Comparison of ENCODE assay signal across 13 cellular contexts in the genomic region with DNA sequence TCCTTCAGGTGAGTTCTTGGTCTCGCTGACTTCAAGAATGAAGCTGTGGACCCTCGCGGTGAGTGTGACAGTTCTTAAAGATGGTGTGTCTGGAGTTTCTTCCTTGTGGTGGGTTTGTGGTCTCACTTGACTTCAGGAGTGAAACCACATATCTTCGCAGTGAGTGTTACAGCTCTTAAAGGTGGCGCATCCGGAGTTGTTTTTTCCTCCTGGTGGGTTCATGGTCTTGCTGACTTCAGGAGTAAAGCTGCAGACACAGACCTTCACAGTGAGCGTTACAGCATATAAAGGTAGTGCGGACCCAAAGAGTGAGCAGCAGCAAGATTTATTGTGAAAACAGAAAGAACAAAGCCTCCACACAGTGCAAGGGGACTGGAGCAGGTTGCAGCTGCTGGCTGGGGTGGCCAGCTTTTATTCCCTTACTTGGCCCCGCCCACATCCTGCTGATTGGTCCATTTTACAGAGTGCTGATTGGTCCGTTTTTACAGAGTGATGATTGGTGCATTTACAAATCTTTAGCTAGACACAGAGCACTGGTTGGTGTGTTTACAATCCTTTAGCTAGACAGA. TPM values are rescaled to one million over a fixed set of nuclear protein-coding genes. Genes with fewer than 3 reads are reported as not detected.
A peak's percentile ranks its signal among the peaks of the same experiment; 100 is the strongest.
DNase-seq lines count a peak whose midpoint lies in the region; ATAC-seq and TF ChIP-seq lines count a peak whose summit lies in the region.
"Not testable (repeated sequence)": the region's sequence is repeated elsewhere in the genome, so short reads cannot be mapped to it uniquely, and the experiment has no call there.
"Had no signal": no experiment of that assay in that cellular context is flagged by ENCODE, and none has a peak within 500 bp of the region (broad histone marks: within the 10 kb centered on the region; RNA-seq: fewer than 3 reads in every experiment).

No MANE protein-coding gene starts in this region.

- ATAC-seq in activated CD4-positive, alpha-beta T cell treated with anti-CD3 and anti-CD28 coated beads for 36 hours, result peak; percentile 64

- not testable (repeated sequence) for H3K9ac ChIP-seq in mesenchymal stem cell (ENCODE audit: low read length)

- H2BK5ac ChIP-seq in mesenchymal stem cell (ENCODE audit: low read depth, low read length, poor library complexity, severe bottlenecking), result not testable (repeated sequence)

- not testable (repeated sequence) for H2BK15ac ChIP-seq in mesenchymal stem cell (ENCODE audit: low read depth, poor library complexity, severe bottlenecking)

- not testable (repeated sequence) for TF ChIP-seq CTCF in GM12865 (IDR thresholded peaks at IDR 0.05; ENCODE audit: insufficient read depth, low read depth, low read length, missing control alignments); type B pancreatic cell (conservative IDR thresholded peaks at IDR 0.05)

- CTCF ChIA-PET in activated CD4-positive, alpha-beta T cell treated with anti-CD3 and anti-CD28 coated beads for 36 hours (lab: Charles Lee), result interaction anchor here (0.9 to 3.0 kb wide), 6 partner anchors 9 to 212 kb away, joined by 3 to 21 read pairs (median 6); a partner anchor contains a TSS

- peak overlapping the region; percentile 25 for H2AK5ac ChIP-seq in mesenchymal stem cell (ENCODE audit: low read length, severe bottlenecking)

- intact Hi-C loops in activated CD4-positive, alpha-beta T cell treated with anti-CD3 and anti-CD28 coated beads for 36 hours (cut with DNase I, micrococcal nuclease), result loop anchor here (1.0 to 10.0 kb wide), 5 partner anchors 9 to 573 kb away; a partner anchor contains a TSS

- not testable (repeated sequence) for H3K27me3 Mint-ChIP-seq in activated CD4-positive, alpha-beta T cell treated with anti-CD3 and anti-CD28 coated beads for 36 hours; activated naive CD4-positive, alpha-beta T cell treated with anti-CD3 and anti-CD28 coated beads, Interleukin-2, amount 50 U/mL, for 24 hours; type B pancreatic cell

- not testable (repeated sequence) for H3K9me3 Mint-ChIP-seq in activated CD4-positive, alpha-beta T cell treated with anti-CD3 and anti-CD28 coated beads for 36 hours (ENCODE audit: low read depth); activated naive CD4-positive, alpha-beta T cell treated with anti-CD3 and anti-CD28 coated beads, Interleukin-2, amount 50 U/mL, for 24 hours; type B pancreatic cell

- not testable (repeated sequence) for H3K9me3 ChIP-seq in mesenchymal stem cell (ENCODE audit: control insufficient read depth, low read length)

- H3K4ac ChIP-seq in mesenchymal stem cell (ENCODE audit: low read depth in 1 of 2, low read length in 2 of 2), result peak overlapping the region in 1 of 2 experiments; percentile 13

- H3K4me3 ChIP-seq in GM12865 (ENCODE audit: low read depth, low read length); mesenchymal stem cell (ENCODE audit: insufficient read depth in 1 of 2, low read depth in 1 of 2, low read length in 2 of 2): not testable (repeated sequence)

- H3K14ac ChIP-seq in mesenchymal stem cell (ENCODE audit: low read length in 2 of 2), result not testable (repeated sequence)

- WGBS in mesenchymal stem cell, result 96% methylated on average over 9 of the region's 10 CpGs

- peak overlapping the region; percentile 46 to 68 for H3K18ac ChIP-seq in mesenchymal stem cell (ENCODE audit: low read depth in 1 of 2, low read length in 2 of 2)

- H3K36me3 Mint-ChIP-seq in activated CD4-positive, alpha-beta T cell treated with anti-CD3 and anti-CD28 coated beads for 36 hours (ENCODE audit: low read depth); activated naive CD4-positive, alpha-beta T cell treated with anti-CD3 and anti-CD28 coated beads, Interleukin-2, amount 50 U/mL, for 24 hours; type B pancreatic cell: not testable (repeated sequence)

- H2AFZ ChIP-seq in mesenchymal stem cell (ENCODE audit: low read depth, low read length), result not testable (repeated sequence)

- POLR2A ChIA-PET in activated CD4-positive, alpha-beta T cell treated with anti-CD3 and anti-CD28 coated beads for 36 hours (lab: Charles Lee), result interaction anchor here (0.8 to 1.2 kb wide), 5 partner anchors 10 to 571 kb away, joined by 3 to 6 read pairs (median 3); a partner anchor contains a TSS

- not testable (repeated sequence) for H3K4me2 ChIP-seq in mesenchymal stem cell (ENCODE audit: low read length, poor library complexity, severe bottlenecking)

- H3K36me3 ChIP-seq in mesenchymal stem cell (ENCODE audit: control insufficient read depth in 1 of 2, insufficient read depth in 2 of 2, low read depth in 1 of 2, low read length in 2 of 2), result not testable (repeated sequence)

- not testable (repeated sequence) for H3K79me1 ChIP-seq in mesenchymal stem cell (replicated peaks; ENCODE audit: low read length, poor library complexity, severe bottlenecking)

- not testable (repeated sequence) for H2BK120ac ChIP-seq in mesenchymal stem cell (ENCODE audit: low read depth, low read length)

- H3K27me3 ChIP-seq in mesenchymal stem cell (ENCODE audit: control insufficient read depth in 1 of 2, insufficient read depth in 1 of 2, low read length in 2 of 2), result not testable (repeated sequence)

- H3K4me1 Mint-ChIP-seq in activated CD4-positive, alpha-beta T cell treated with anti-CD3 and anti-CD28 coated beads for 36 hours, result peaks cover 60% of the 10 kb centered on the region
- H3K4me1 Mint-ChIP-seq in activated naive CD4-positive, alpha-beta T cell treated with anti-CD3 and anti-CD28 coated beads, Interleukin-2, amount 50 U/mL, for 24 hours, result peaks cover 74% of the 10 kb centered on the region
- peaks cover 44% of the 10 kb centered on the region for H3K4me1 Mint-ChIP-seq in type B pancreatic cell (ENCODE audit: unreplicated experiment)

- H3K4me1 ChIP-seq in mesenchymal stem cell (ENCODE audit: control insufficient read depth, insufficient read depth, low read depth, low read length), result peaks cover 13% of the 10 kb centered on the region

- H3K4me3 Mint-ChIP-seq in activated CD4-positive, alpha-beta T cell treated with anti-CD3 and anti-CD28 coated beads for 36 hours, result peak overlapping the region; percentile 30
- peak overlapping the region; percentile 72 for H3K4me3 Mint-ChIP-seq in activated naive CD4-positive, alpha-beta T cell treated with anti-CD3 and anti-CD28 coated beads, Interleukin-2, amount 50 U/mL, for 24 hours
- H3K4me3 Mint-ChIP-seq in type B pancreatic cell, result not testable (repeated sequence)

- peak overlapping the region; percentile 75 for H3K27ac Mint-ChIP-seq in activated CD4-positive, alpha-beta T cell treated with anti-CD3 and anti-CD28 coated beads for 36 hours
- H3K27ac Mint-ChIP-seq in activated naive CD4-positive, alpha-beta T cell treated with anti-CD3 and anti-CD28 coated beads, Interleukin-2, amount 50 U/mL, for 24 hours, result not testable (repeated sequence)
- peak overlapping the region; percentile 11 for H3K27ac Mint-ChIP-seq in type B pancreatic cell

- H3K27ac ChIP-seq in mesenchymal stem cell (ENCODE audit: low read length, poor library complexity, severe bottlenecking), result not testable (repeated sequence)

- H2BK12ac ChIP-seq in mesenchymal stem cell (ENCODE audit: low read length in 2 of 2), result peak overlapping the region; percentile 41 to 74

- H3K23ac ChIP-seq in mesenchymal stem cell (ENCODE audit: low read length in 2 of 2), result not testable (repeated sequence)

- peak overlapping the region; percentile 69 for H4K8ac ChIP-seq in mesenchymal stem cell (ENCODE audit: low read length)

- not testable (repeated sequence) for H4K91ac ChIP-seq in mesenchymal stem cell (ENCODE audit: low read length)

- DNase-seq in GM12865 (ENCODE audit: low read depth), result peak; percentile 84
- peak; percentile 71 for DNase-seq in NK-92 treated with Interleukin-12 subunit alpha and Interleukin-12 subunit beta, amount 100 ng/mL, for 24 hours (lab: John Stamatoyannopoulos, UW)
- peak; percentile 75 for DNase-seq in activated CD4-positive, alpha-beta T cell treated with anti-CD3 and anti-CD28 coated beads for 36 hours
- peak; percentile 64 for DNase-seq in activated T-cell treated with anti-CD3 and anti-CD28 coated beads, Interleukin-2, amount 50 U/mL, for 1 hour
- DNase-seq in mesenchymal stem cell; type B pancreatic cell (ENCODE audit: extremely low spot score, unreplicated experiment): not testable (repeated sequence)
- DNase-seq in stimulated activated CD4-positive, alpha-beta T cell treated with anti-CD3 and anti-CD28 coated beads, TNF-alpha, amount 100 ng/mL, for 4 hours (ENCODE audit: low read depth in 3 of 3), result peak in 2 of 3 experiments; percentile 13 to 27

RNA-seq across cellular contexts. Expression of a gene that starts 8.9 kb away (rescaled TPM):
- total RNA-seq in activated CD4-positive, alpha-beta T cell treated with anti-CD3 and anti-CD28 coated beads for 36 hours, result 10 to 100 TPM; 13.3 to 13.9 TPM
- polyA plus RNA-seq in mesenchymal stem cell (2013, experiment 1 of 2), result 28.3 TPM
- 29.1 TPM for polyA plus RNA-seq in mesenchymal stem cell (2013, experiment 2 of 2)
- 57.7 and 70.2 TPM in 2 replicates for total RNA-seq in type B pancreatic cell (ENCODE audit: low replicate concordance)

RNA-seq across cellular contexts. Expression of a gene that starts 48.8 kb away (rescaled TPM):
- total RNA-seq in activated CD4-positive, alpha-beta T cell treated with anti-CD3 and anti-CD28 coated beads for 36 hours, result not detected
- not detected for polyA plus RNA-seq in mesenchymal stem cell (2013, experiment 1 of 2)
- polyA plus RNA-seq in mesenchymal stem cell (2013, experiment 2 of 2), result not detected
- total RNA-seq in type B pancreatic cell (ENCODE audit: low replicate concordance), result 12.1 TPM in 1 of 2 replicates, not detected in the other
- total RNA-seq: bronchial epithelial cell, mesothelial cell of epicardium, occipital lobe, right lobe of liver, upper lobe of right lung had no signal
